Comparison of ENCODE assay signal across 2 cellular contexts in the genomic region with DNA sequence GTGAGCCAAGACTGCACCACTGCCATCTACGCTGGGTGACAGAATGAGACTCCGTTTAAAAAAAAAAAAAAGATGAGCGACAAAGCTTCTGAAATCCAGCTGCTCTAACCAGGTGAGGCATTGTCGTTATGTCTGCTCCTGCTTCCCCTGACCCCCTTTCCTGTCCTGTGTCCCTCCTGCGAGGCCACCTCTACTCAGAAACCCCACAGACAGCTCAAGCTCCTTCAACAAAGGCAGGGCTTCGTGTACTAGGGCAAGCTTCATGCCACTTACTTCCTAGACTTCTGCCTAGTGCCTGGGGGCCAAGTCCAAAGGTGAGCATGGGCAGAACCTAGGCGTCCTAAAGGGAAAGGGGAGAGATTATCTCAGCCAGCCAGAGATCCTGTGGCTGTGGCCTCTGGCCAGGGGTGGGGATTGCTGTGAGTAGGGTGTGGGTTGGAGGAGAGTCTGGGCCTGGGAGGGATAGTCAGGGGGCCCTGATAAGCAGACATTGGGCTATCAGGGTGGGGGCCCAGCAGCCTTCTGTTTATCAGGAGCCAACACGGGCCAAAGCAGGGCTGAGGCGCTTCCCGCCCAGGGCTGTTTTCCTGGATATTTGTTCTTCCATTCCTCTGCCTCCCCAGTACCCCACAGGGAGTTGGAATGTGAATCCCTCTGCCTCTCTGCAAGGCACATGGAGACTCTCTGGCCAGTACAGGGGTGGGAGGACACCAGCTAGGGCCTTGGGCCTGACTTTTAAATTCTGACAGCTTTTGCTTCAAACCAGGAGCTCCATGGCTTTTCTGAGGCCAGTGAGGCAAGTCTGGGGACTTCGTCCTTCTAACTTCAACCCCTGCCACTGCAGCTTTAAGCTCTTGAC.
A peak's percentile ranks its signal among the peaks of the same experiment; 100 is the strongest.
TF ChIP-seq lines count a peak whose summit lies in the region.

No MANE protein-coding gene starts in this region.

TF ChIP-seq in WTC11, 78 proteins besides CTCF, POLR2A, EP300 and RAD21:
- TF ChIP-seq SMAD4 (CRISPR knock-in tag; IDR thresholded peaks at IDR 0.05) (no peak), ZBTB21 (CRISPR knock-in tag; IDR thresholded peaks at IDR 0.05; ENCODE audit: borderline replicate concordance) (no peak), JUN (CRISPR knock-in tag; IDR thresholded peaks at IDR 0.05) (no peak), GRHL2 (CRISPR knock-in tag; IDR thresholded peaks at IDR 0.05; ENCODE audit: insufficient replicate concordance, severe bottlenecking) (no peak), TP53 (CRISPR knock-in tag; IDR thresholded peaks at IDR 0.05) (no peak), ZNF232 (CRISPR knock-in tag; IDR thresholded peaks at IDR 0.05) (no peak), NR3C1 (CRISPR knock-in tag; conservative IDR thresholded peaks at IDR 0.05; ENCODE audit: low read depth) (no peak), ELF4 (CRISPR knock-in tag; IDR thresholded peaks at IDR 0.05; ENCODE audit: low read depth) (no peak), CBFB (CRISPR knock-in tag; IDR thresholded peaks at IDR 0.05; ENCODE audit: low read depth) (no peak), GTF2I (CRISPR knock-in tag; conservative IDR thresholded peaks at IDR 0.05) (no peak), ZNF263 (CRISPR knock-in tag; IDR thresholded peaks at IDR 0.05; ENCODE audit: low read depth) (no peak), ZNF317 (CRISPR knock-in tag; IDR thresholded peaks at IDR 0.05; ENCODE audit: borderline replicate concordance, low read depth) (no peak), ZNF416 (CRISPR knock-in tag; IDR thresholded peaks at IDR 0.05) (no peak), FOXJ3 (CRISPR knock-in tag; IDR thresholded peaks at IDR 0.05; ENCODE audit: borderline replicate concordance) (no peak)
- TF ChIP-seq, protein P1, sequence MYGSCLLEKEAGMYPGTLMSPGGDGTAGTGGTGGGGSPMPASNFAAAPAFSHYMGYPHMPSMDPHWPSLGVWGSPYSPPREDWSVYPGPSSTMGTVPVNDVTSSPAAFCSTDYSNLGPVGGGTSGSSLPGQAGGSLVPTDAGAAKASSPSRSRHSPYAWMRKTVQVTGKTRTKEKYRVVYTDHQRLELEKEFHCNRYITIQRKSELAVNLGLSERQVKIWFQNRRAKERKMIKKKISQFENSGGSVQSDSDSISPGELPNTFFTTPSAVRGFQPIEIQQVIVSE (CRISPR knock-in tag; IDR thresholded peaks at IDR 0.05; ENCODE audit: borderline replicate concordance), result no peak
- TF ChIP-seq, protein P2, sequence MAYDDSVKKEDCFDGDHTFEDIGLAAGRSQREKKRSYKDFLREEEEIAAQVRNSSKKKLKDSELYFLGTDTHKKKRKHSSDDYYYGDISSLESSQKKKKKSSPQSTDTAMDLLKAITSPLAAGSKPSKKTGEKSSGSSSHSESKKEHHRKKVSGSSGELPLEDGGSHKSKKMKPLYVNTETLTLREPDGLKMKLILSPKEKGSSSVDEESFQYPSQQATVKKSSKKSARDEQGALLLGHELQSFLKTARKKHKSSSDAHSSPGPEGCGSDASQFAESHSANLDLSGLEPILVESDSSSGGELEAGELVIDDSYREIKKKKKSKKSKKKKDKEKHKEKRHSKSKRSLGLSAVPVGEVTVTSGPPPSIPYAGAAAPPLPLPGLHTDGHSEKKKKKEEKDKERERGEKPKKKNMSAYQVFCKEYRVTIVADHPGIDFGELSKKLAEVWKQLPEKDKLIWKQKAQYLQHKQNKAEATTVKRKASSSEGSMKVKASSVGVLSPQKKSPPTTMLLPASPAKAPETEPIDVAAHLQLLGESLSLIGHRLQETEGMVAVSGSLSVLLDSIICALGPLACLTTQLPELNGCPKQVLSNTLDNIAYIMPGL (CRISPR knock-in tag; IDR thresholded peaks at IDR 0.05), result no peak
- TF ChIP-seq, protein P3, sequence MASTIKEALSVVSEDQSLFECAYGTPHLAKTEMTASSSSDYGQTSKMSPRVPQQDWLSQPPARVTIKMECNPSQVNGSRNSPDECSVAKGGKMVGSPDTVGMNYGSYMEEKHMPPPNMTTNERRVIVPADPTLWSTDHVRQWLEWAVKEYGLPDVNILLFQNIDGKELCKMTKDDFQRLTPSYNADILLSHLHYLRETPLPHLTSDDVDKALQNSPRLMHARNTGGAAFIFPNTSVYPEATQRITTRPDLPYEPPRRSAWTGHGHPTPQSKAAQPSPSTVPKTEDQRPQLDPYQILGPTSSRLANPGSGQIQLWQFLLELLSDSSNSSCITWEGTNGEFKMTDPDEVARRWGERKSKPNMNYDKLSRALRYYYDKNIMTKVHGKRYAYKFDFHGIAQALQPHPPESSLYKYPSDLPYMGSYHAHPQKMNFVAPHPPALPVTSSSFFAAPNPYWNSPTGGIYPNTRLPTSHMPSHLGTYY (CRISPR knock-in tag; IDR thresholded peaks at IDR 0.05), result no peak
- TF ChIP-seq, protein P4, sequence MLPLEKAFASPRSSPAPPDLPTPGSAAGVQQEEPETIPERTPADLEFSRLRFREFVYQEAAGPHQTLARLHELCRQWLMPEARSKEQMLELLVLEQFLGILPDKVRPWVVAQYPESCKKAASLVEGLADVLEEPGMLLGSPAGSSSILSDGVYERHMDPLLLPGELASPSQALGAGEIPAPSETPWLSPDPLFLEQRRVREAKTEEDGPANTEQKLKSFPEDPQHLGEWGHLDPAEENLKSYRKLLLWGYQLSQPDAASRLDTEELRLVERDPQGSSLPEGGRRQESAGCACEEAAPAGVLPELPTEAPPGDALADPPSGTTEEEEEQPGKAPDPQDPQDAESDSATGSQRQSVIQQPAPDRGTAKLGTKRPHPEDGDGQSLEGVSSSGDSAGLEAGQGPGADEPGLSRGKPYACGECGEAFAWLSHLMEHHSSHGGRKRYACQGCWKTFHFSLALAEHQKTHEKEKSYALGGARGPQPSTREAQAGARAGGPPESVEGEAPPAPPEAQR (CRISPR knock-in tag; IDR thresholded peaks at IDR 0.05), result no peak

TF ChIP-seq in HepG2, 621 proteins besides CTCF, POLR2A, EP300 and RAD21 (continues in another document):
- TF ChIP-seq ZNF44 (CRISPR knock-in tag; IDR thresholded peaks at IDR 0.05) (no peak), SRSF4 (IDR thresholded peaks at IDR 0.05; ENCODE audit: low read depth, low read length, poor library complexity, severe bottlenecking) (no peak), ZNF3 (CRISPR knock-in tag; IDR thresholded peaks at IDR 0.05) (no peak), ZSCAN29 (CRISPR knock-in tag; conservative IDR thresholded peaks at IDR 0.05) (no peak), PHF21A (CRISPR knock-in tag; IDR thresholded peaks at IDR 0.05) (peak; percentile 17; the same call in 1 of the 2 replicates), GFI1 (CRISPR knock-in tag; IDR thresholded peaks at IDR 0.05; ENCODE audit: borderline replicate concordance) (no peak), HNF4A (CRISPR knock-in tag; IDR thresholded peaks at IDR 0.05) (peak; percentile 82), ZNF350 (CRISPR knock-in tag; IDR thresholded peaks at IDR 0.05; ENCODE audit: borderline replicate concordance, low read depth) (no peak), SALL1 (CRISPR knock-in tag; IDR thresholded peaks at IDR 0.05) (0 out of 2 replicates have a peak, but pooled peaks have one; percentile 24), ZFX (CRISPR knock-in tag; IDR thresholded peaks at IDR 0.05; ENCODE audit: low read depth) (peak; percentile 19; the same call in 1 of the 2 replicates)
- TF ChIP-seq, protein P5, sequence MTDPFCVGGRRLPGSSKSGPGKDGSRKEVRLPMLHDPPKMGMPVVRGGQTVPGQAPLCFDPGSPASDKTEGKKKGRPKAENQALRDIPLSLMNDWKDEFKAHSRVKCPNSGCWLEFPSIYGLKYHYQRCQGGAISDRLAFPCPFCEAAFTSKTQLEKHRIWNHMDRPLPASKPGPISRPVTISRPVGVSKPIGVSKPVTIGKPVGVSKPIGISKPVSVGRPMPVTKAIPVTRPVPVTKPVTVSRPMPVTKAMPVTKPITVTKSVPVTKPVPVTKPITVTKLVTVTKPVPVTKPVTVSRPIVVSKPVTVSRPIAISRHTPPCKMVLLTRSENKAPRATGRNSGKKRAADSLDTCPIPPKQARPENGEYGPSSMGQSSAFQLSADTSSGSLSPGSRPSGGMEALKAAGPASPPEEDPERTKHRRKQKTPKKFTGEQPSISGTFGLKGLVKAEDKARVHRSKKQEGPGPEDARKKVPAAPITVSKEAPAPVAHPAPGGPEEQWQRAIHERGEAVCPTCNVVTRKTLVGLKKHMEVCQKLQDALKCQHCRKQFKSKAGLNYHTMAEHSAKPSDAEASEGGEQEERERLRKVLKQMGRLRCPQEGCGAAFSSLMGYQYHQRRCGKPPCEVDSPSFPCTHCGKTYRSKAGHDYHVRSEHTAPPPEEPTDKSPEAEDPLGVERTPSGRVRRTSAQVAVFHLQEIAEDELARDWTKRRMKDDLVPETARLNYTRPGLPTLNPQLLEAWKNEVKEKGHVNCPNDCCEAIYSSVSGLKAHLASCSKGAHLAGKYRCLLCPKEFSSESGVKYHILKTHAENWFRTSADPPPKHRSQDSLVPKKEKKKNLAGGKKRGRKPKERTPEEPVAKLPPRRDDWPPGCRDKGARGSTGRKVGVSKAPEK (CRISPR knock-in tag; IDR thresholded peaks at IDR 0.05; ENCODE audit: borderline replicate concordance), result 0 out of 2 replicates have a peak, but pooled peaks have one; percentile 28
- TF ChIP-seq, protein P6, sequence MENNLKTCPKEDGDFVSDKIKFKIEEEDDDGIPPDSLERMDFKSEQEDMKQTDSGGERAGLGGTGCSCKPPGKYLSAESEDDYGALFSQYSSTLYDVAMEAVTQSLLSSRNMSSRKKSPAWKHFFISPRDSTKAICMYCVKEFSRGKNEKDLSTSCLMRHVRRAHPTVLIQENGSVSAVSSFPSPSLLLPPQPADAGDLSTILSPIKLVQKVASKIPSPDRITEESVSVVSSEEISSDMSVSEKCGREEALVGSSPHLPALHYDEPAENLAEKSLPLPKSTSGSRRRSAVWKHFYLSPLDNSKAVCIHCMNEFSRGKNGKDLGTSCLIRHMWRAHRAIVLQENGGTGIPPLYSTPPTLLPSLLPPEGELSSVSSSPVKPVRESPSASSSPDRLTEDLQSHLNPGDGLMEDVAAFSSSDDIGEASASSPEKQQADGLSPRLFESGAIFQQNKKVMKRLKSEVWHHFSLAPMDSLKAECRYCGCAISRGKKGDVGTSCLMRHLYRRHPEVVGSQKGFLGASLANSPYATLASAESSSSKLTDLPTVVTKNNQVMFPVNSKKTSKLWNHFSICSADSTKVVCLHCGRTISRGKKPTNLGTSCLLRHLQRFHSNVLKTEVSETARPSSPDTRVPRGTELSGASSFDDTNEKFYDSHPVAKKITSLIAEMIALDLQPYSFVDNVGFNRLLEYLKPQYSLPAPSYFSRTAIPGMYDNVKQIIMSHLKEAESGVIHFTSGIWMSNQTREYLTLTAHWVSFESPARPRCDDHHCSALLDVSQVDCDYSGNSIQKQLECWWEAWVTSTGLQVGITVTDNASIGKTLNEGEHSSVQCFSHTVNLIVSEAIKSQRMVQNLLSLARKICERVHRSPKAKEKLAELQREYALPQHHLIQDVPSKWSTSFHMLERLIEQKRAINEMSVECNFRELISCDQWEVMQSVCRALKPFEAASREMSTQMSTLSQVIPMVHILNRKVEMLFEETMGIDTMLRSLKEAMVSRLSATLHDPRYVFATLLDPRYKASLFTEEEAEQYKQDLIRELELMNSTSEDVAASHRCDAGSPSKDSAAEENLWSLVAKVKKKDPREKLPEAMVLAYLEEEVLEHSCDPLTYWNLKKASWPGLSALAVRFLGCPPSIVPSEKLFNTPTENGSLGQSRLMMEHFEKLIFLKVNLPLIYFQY (CRISPR knock-in tag; IDR thresholded peaks at IDR 0.05; ENCODE audit: borderline replicate concordance), result no peak
- TF ChIP-seq, protein P7, sequence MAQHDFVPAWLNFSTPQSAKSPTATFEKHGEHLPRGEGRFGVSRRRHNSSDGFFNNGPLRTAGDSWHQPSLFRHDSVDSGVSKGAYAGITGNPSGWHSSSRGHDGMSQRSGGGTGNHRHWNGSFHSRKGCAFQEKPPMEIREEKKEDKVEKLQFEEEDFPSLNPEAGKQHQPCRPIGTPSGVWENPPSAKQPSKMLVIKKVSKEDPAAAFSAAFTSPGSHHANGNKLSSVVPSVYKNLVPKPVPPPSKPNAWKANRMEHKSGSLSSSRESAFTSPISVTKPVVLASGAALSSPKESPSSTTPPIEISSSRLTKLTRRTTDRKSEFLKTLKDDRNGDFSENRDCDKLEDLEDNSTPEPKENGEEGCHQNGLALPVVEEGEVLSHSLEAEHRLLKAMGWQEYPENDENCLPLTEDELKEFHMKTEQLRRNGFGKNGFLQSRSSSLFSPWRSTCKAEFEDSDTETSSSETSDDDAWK (CRISPR knock-in tag; IDR thresholded peaks at IDR 0.05), result no peak
- TF ChIP-seq, protein P8, sequence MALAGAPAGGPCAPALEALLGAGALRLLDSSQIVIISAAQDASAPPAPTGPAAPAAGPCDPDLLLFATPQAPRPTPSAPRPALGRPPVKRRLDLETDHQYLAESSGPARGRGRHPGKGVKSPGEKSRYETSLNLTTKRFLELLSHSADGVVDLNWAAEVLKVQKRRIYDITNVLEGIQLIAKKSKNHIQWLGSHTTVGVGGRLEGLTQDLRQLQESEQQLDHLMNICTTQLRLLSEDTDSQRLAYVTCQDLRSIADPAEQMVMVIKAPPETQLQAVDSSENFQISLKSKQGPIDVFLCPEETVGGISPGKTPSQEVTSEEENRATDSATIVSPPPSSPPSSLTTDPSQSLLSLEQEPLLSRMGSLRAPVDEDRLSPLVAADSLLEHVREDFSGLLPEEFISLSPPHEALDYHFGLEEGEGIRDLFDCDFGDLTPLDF (CRISPR knock-in tag; IDR thresholded peaks at IDR 0.05), result no peak
- TF ChIP-seq, protein P9, sequence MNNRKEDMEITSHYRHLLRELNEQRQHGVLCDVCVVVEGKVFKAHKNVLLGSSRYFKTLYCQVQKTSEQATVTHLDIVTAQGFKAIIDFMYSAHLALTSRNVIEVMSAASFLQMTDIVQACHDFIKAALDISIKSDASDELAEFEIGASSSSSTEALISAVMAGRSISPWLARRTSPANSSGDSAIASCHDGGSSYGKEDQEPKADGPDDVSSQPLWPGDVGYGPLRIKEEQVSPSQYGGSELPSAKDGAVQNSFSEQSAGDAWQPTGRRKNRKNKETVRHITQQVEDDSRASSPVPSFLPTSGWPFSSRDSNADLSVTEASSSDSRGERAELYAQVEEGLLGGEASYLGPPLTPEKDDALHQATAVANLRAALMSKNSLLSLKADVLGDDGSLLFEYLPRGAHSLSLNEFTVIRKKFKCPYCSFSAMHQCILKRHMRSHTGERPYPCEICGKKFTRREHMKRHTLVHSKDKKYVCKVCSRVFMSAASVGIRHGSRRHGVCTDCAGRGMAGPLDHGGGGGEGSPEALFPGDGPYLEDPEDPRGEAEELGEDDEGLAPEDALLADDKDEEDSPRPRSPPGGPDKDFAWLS (CRISPR knock-in tag; IDR thresholded peaks at IDR 0.05; ENCODE audit: borderline replicate concordance), result no peak
- TF ChIP-seq, protein P10, sequence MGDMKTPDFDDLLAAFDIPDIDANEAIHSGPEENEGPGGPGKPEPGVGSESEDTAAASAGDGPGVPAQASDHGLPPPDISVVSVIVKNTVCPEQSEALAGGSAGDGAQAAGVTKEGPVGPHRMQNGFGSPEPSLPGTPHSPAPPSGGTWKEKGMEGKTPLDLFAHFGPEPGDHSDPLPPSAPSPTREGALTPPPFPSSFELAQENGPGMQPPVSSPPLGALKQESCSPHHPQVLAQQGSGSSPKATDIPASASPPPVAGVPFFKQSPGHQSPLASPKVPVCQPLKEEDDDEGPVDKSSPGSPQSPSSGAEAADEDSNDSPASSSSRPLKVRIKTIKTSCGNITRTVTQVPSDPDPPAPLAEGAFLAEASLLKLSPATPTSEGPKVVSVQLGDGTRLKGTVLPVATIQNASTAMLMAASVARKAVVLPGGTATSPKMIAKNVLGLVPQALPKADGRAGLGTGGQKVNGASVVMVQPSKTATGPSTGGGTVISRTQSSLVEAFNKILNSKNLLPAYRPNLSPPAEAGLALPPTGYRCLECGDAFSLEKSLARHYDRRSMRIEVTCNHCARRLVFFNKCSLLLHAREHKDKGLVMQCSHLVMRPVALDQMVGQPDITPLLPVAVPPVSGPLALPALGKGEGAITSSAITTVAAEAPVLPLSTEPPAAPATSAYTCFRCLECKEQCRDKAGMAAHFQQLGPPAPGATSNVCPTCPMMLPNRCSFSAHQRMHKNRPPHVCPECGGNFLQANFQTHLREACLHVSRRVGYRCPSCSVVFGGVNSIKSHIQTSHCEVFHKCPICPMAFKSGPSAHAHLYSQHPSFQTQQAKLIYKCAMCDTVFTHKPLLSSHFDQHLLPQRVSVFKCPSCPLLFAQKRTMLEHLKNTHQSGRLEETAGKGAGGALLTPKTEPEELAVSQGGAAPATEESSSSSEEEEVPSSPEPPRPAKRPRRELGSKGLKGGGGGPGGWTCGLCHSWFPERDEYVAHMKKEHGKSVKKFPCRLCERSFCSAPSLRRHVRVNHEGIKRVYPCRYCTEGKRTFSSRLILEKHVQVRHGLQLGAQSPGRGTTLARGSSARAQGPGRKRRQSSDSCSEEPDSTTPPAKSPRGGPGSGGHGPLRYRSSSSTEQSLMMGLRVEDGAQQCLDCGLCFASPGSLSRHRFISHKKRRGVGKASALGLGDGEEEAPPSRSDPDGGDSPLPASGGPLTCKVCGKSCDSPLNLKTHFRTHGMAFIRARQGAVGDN (CRISPR knock-in tag; IDR thresholded peaks at IDR 0.05), result peak; percentile 60
